ENCODE assay signal across 26 cellular contexts in genomic region chr5:121741156-121741555, GRCh38.
"Had no signal": no experiment of that assay in that cellular context is flagged by ENCODE, and none has a peak within 500 bp of the region (broad histone marks: within the 10 kb centered on the region; RNA-seq: fewer than 3 reads in every experiment).

No MANE protein-coding gene starts in this region.

- H3K36me3 ChIP-seq: ascending aorta had no signal

- H3K4me3 ChIP-seq: ascending aorta, coronary artery, dorsolateral prefrontal cortex had no signal

- ATAC-seq: activated CD4-positive, alpha-beta T cell treated with anti-CD3 and anti-CD28 coated beads for 36 hours; activated naive CD4-positive, alpha-beta T cell treated with anti-CD3 and anti-CD28 coated beads, Interleukin-2, amount 50 U/mL, for 72 hours; activated T-cell treated with anti-CD3 and anti-CD28 coated beads, Interleukin-2, amount 50 U/mL, for 72 hours; esophagus mucosa had no signal

- FAIRE-seq: bronchial epithelial cell, frontal cortex had no signal

- H3K4me1 ChIP-seq: ascending aorta had no signal

- H3K9me3 ChIP-seq: ascending aorta had no signal

- DNase-seq: activated CD4-positive, alpha-beta memory T cell treated with anti-CD3 and anti-CD28 coated beads, Interleukin-2, amount 10 ng/mL, durations not matched to agents 7 days and 5 days; activated CD4-positive, alpha-beta T cell treated with anti-CD3 and anti-CD28 coated beads for 36 hours; activated CD4-positive, alpha-beta T cell treated with anti-CD3 and anti-CD28 coated beads, Interleukin-2, amount 10 ng/mL, durations not matched to agents 7 days and 5 days; activated CD4-positive, alpha-beta T cell treated with anti-CD3 and anti-CD28 coated beads, Interleukin-2, amount 50 U/mL, for 4 hours; activated CD4-positive, CD25-positive, alpha-beta regulatory T cell; activated CD4-positive, CD25-positive, alpha-beta regulatory T cell treated with anti-CD3 and anti-CD28 coated beads, Interleukin-2, amount 50 U/mL, for 72 hours; activated CD8-positive, alpha-beta memory T cell treated with anti-CD3 and anti-CD28 coated beads, Interleukin-2, amount 50 U/mL, for 48 hours; activated gamma-delta T cell; activated naive CD4-positive, alpha-beta T cell; activated naive CD4-positive, alpha-beta T cell treated with anti-CD3 and anti-CD28 coated beads, Interleukin-2, amount 10 ng/mL, durations not matched to agents 7 days and 5 days; activated naive CD8-positive, alpha-beta T cell treated with anti-CD3 and anti-CD28 coated beads, Interleukin-2, amount 10 ng/mL, durations not matched to agents 7 days and 5 days; activated T-cell treated with anti-CD3 and anti-CD28 coated beads for 4 hours; activated T-cell treated with anti-CD3 and anti-CD28 coated beads, Interleukin-2, amount 50 U/mL, for 24 hours; activated T-cell treated with anti-CD3 and anti-CD28 coated beads, Interleukin-2, amount 50 U/mL, for 72 hours; dorsolateral prefrontal cortex; effector memory CD4-positive, alpha-beta T cell; endodermal cell; foreskin fibroblast; head of caudate nucleus; T-helper 2 cell had no signal

- H3K27ac ChIP-seq: ascending aorta, coronary artery, dorsolateral prefrontal cortex had no signal

- H3K27me3 ChIP-seq: ascending aorta, dorsolateral prefrontal cortex had no signal
